Comparison of ENCODE assay signal across 1 cellular context in genomic region chr5:60944904-60945759, GRCh38.
TF ChIP-seq lines count a peak whose summit lies in the region.

TSS of gene ERCC8 (minus strand) at chr5:60945070. CDS start at chr5:60945008, 62 bp downstream.
TSS of gene NDUFAF2 (plus strand) at chr5:60945205. CDS start at chr5:60945256, 51 bp downstream.

TF ChIP-seq in neural cell, 6 proteins besides CTCF, POLR2A, EP300 and RAD21 (continued from another document):
- no peak for TF ChIP-seq TAF1 (IDR thresholded peaks at IDR 0.05; ENCODE audit: low read depth)
TF ChIP-seq in neural cell: peak in this region for 3.
